Comparison of ENCODE assay signal across 15 cellular contexts in the genomic region with DNA sequence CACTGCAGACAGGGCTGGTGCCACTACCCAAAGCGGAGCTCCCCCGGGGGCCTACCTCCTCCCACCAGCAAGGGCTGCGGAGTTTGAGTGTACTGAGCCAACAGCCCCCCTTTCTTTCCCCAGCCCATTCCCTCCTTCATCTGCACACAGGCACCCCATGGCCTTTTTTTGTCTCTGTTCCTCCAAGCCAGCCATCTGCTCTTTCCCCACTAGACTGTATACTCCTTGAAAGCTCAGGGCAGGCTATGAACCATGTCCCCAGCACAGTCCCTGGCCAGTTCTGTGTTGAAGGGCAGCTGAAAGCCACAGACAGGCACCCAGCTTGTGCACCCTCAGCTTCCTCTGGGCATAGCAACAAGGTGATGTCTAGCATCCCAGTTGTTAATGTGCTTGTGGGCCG.
"Had no signal": no experiment of that assay in that cellular context is flagged by ENCODE, and none has a peak within 500 bp of the region (broad histone marks: within the 10 kb centered on the region; RNA-seq: fewer than 3 reads in every experiment).

No MANE protein-coding gene starts in this region.

- H3K27ac ChIP-seq: coronary artery, esophagus squamous epithelium, lower lobe of right lung, pancreas, thyroid gland had no signal

- H3K27me3 Mint-ChIP-seq: activated naive CD4-positive, alpha-beta T cell treated with anti-CD3 and anti-CD28 coated beads, Interleukin-2, amount 10 ng/mL, durations not matched to agents 7 days and 5 days had no signal

- H3K4me1 Mint-ChIP-seq: activated naive CD4-positive, alpha-beta T cell treated with anti-CD3 and anti-CD28 coated beads, Interleukin-2, amount 10 ng/mL, durations not matched to agents 7 days and 5 days had no signal

- H3K27me3 ChIP-seq: esophagus squamous epithelium, pancreas, thyroid gland had no signal

- ATAC-seq: lower lobe of right lung; pancreas; stimulated activated memory B cell treated with anti-CD40 and anti-IgM and Interleukin-4, amounts not matched to agents 10 μg/mL and 1 μg/mL and 100 μg/mL, for 72 hours had no signal

- H3K27ac Mint-ChIP-seq: activated naive CD4-positive, alpha-beta T cell treated with anti-CD3 and anti-CD28 coated beads, Interleukin-2, amount 10 ng/mL, durations not matched to agents 7 days and 5 days; activated T-helper 2 cell treated with anti-CD3 and anti-CD28 coated beads, Interferon-gamma antibody, Interleukin-2, Interleukin-4, amounts not matched to agents 10 μg/mL and 5 μg/mL and 100 μg/mL, durations not matched to agents 14 hours and 24 hours and 36 hours; mesothelial cell of epicardium; stimulated activated memory B cell treated with anti-CD40 and anti-IgM and Interleukin-4, amounts not matched to agents 10 μg/mL and 1 μg/mL and 100 μg/mL, for 72 hours had no signal

- DNase-seq: activated CD4-positive, alpha-beta T cell treated with anti-CD3 and anti-CD28 coated beads for 1 hour; activated CD4-positive, alpha-beta T cell treated with anti-CD3 and anti-CD28 coated beads, Interleukin-2, amount 50 U/mL, for 4 hours; activated naive CD4-positive, alpha-beta T cell treated with anti-CD3 and anti-CD28 coated beads, Interleukin-2, amount 10 ng/mL, durations not matched to agents 7 days and 5 days; activated T-cell treated with anti-CD3 and anti-CD28 coated beads for 4 hours; effector CD4-positive, alpha-beta T cell; esophagus squamous epithelium; kidney glomerular epithelial cell; lower lobe of right lung; pancreas; T-helper 9 cell; thyroid gland had no signal

- H3K9me3 Mint-ChIP-seq: activated naive CD4-positive, alpha-beta T cell treated with anti-CD3 and anti-CD28 coated beads, Interleukin-2, amount 10 ng/mL, durations not matched to agents 7 days and 5 days; activated T-helper 2 cell treated with anti-CD3 and anti-CD28 coated beads, Interferon-gamma antibody, Interleukin-2, Interleukin-4, amounts not matched to agents 10 μg/mL and 5 μg/mL and 100 μg/mL, durations not matched to agents 14 hours and 24 hours and 36 hours; mesothelial cell of epicardium; stimulated activated memory B cell treated with anti-CD40 and anti-IgM and Interleukin-4, amounts not matched to agents 10 μg/mL and 1 μg/mL and 100 μg/mL, for 72 hours had no signal

- H3K36me3 Mint-ChIP-seq: activated naive CD4-positive, alpha-beta T cell treated with anti-CD3 and anti-CD28 coated beads, Interleukin-2, amount 10 ng/mL, durations not matched to agents 7 days and 5 days; stimulated activated memory B cell treated with anti-CD40 and anti-IgM and Interleukin-4, amounts not matched to agents 10 μg/mL and 1 μg/mL and 100 μg/mL, for 72 hours had no signal

- H3K4me3 Mint-ChIP-seq: activated naive CD4-positive, alpha-beta T cell treated with anti-CD3 and anti-CD28 coated beads, Interleukin-2, amount 10 ng/mL, durations not matched to agents 7 days and 5 days; mesothelial cell of epicardium; stimulated activated memory B cell treated with anti-CD40 and anti-IgM and Interleukin-4, amounts not matched to agents 10 μg/mL and 1 μg/mL and 100 μg/mL, for 72 hours had no signal

- H3K9me3 ChIP-seq: esophagus squamous epithelium, lower lobe of right lung, pancreas, thyroid gland had no signal

- H3K4me1 ChIP-seq: pancreas had no signal
